Comparison of ENCODE assay signal across 23 cellular contexts in the genomic region with DNA sequence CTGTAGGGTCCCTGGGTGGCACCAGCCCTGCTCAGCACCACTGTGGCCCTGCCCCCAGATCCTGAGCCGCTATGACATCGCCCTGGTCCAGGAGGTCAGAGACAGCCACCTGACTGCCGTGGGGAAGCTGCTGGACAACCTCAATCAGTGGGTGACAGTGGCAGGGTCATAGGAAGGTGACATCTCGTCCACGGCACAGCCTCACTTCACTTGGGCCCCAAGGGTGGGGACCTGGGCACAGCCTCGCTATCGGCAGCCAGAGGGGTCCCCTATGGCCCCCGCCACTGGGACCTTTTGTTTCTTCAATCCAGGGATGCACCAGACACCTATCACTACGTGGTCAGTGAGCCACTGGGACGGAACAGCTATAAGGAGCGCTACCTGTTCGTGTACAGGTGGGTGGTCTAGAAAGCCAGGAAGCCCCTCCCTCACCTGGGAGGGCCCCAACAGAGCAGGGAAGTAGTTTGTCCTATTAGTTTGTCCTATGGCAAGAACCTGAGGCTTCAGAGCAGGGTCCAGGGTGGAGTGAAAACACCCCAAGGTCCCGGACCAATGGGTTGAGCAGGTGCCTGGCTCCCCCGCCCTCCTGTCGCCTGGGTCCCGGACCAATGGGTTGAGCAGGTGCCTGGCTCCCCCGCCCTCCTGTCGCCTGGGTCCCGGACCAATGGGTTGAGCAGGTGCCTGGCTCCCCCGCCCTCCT. TPM values are rescaled to one million over a fixed set of nuclear protein-coding genes. Genes with fewer than 3 reads are reported as not detected.
DNase-seq lines count a peak whose midpoint lies in the region; ATAC-seq, FAIRE-seq and TF ChIP-seq lines count a peak whose summit lies in the region.
"Had no signal": no experiment of that assay in that cellular context is flagged by ENCODE, and none has a peak within 500 bp of the region (broad histone marks: within the 10 kb centered on the region; RNA-seq: fewer than 3 reads in every experiment).

No MANE protein-coding gene starts in this region.

- DNase-seq in HCT116 (ENCODE audit: low read depth, low spot score): no peak
- DNase-seq in K562 (ENCODE audit: extremely low read depth in 1 of 4, low spot score in 3 of 4): no peak
- DNase-seq in left lung: peak; percentile 10 to 55
- peak; percentile 48 for DNase-seq in spleen
- DNase-seq in NCI-H2081 (lab: John Stamatoyannopoulos, UW): no peak
- no peak for DNase-seq in CD4-positive, alpha-beta T cell
- DNase-seq: activated naive CD4-positive, alpha-beta T cell treated with Interleukin-2 at 50 U/mL for 16 hours; activated T-cell treated with anti-CD3 and anti-CD28 coated beads, Interleukin-2, amount 50 U/mL, for 4 hours; adrenal gland; brain microvascular endothelial cell; NCI-H1436 treated with DMSO at 0.1 percent for 48 hours; NCI-H510A treated with DMSO at 0.1 percent for 48 hours; stimulated activated CD4-positive, alpha-beta T cell treated with anti-CD3 and anti-CD28 coated beads, Interleukin-4, amount 100 ng/mL, for 24 hours; stimulated activated naive CD4-positive, alpha-beta T cell treated with Interleukin-2 at 50 U/mL for 16 hours; thyroid gland had no signal

- RAD21 ChIA-PET in HCT116 (lab: Charles Lee; ENCODE audit: low non-redundant PET in 1 of 2, low total read pairs in 2 of 2, uncharacterized antibody in 2 of 2, unreplicated experiment in 2 of 2): no interaction called here

- H3K4me1 Mint-ChIP-seq in CD4-positive, alpha-beta T cell (ENCODE audit: low read depth): peaks cover 5% of the 10 kb centered on the region

- in situ Hi-C loops in K562 (cut with MboI): no loop called here

- POLR2A ChIA-PET in HCT116 (lab: Charles Lee) (no interaction called here), K562 (lab: Yijun Ruan, JAX) (interaction anchor here (2.6 kb wide), 1 partner anchor 27 kb away, joined by 10 read pairs; no protein-coding TSS in a partner anchor)
- POLR2A ChIA-PET in CD4-positive, alpha-beta T cell (lab: Charles Lee): no interaction called here

- no peak overlapping the region for H3K4me3 Mint-ChIP-seq in CD4-positive, alpha-beta T cell
- H3K4me3 Mint-ChIP-seq: activated T-cell treated with anti-CD3 and anti-CD28 coated beads, Interleukin-2, amount 50 U/mL, for 4 hours had no signal

- ATAC-seq in HCT116 (no peak; the same call in 1 of the 2 replicates), K562 (no peak), left lung (no peak), HG02973 (IDR thresholded peaks at IDR 0.05; ENCODE audit: unreplicated experiment) (no peak)
- ATAC-seq in CD4-positive, alpha-beta T cell (ENCODE audit: poor library complexity): no peak
- ATAC-seq: activated T-cell treated with anti-CD3 and anti-CD28 coated beads, Interleukin-2, amount 50 U/mL, for 4 hours had no signal

- H3K4me3 ChIP-seq in HCT116 (replicated peaks in 1 of 2; ENCODE audit: low read depth in 1 of 2, low read length in 2 of 2): no peak overlapping the region
- no peak overlapping the region for H3K4me3 ChIP-seq in K562
- H3K4me3 ChIP-seq in left lung: no peak overlapping the region
- H3K4me3 ChIP-seq in spleen: no peak overlapping the region
- H3K4me3 ChIP-seq: adrenal gland, SJSA1, thyroid gland had no signal

- H3K36me3 ChIP-seq in HCT116 (ENCODE audit: control insufficient read depth in 1 of 2, insufficient read depth in 2 of 2, low read length in 2 of 2): peaks cover 23 to 44% of the 10 kb centered on the region in 2 experiments
- peaks cover 86% of the 10 kb centered on the region for H3K36me3 ChIP-seq in K562 (ENCODE audit: control insufficient read depth, insufficient read depth, low read length)
- H3K36me3 ChIP-seq in left lung: peaks cover 0 to 87% of the 10 kb centered on the region in 2 donors
- H3K36me3 ChIP-seq in spleen: peaks cover 2 to 91% (median 64%) of the 10 kb centered on the region in 6 donors

- no peak overlapping the region for H3K27ac Mint-ChIP-seq in CD4-positive, alpha-beta T cell

- TF ChIP-seq EP300 in K562 (IDR thresholded peaks at IDR 0.05; ENCODE audit: low read length): no peak

- no peaks in the 10 kb centered on the region for H3K27me3 Mint-ChIP-seq in CD4-positive, alpha-beta T cell

- no peaks in the 10 kb centered on the region for H3K27me3 ChIP-seq in HCT116 (ENCODE audit: insufficient read depth, low read length)
- no peaks in the 10 kb centered on the region for H3K27me3 ChIP-seq in K562 (ENCODE audit: control insufficient read depth in 2 of 2, insufficient read depth in 2 of 2, low read length in 2 of 2)
- H3K27me3 ChIP-seq in left lung: no peaks in the 10 kb centered on the region
- H3K27me3 ChIP-seq in spleen (replicated peaks in 1 of 7): no peaks in the 10 kb centered on the region
- H3K27me3 ChIP-seq in CD4-positive, alpha-beta T cell (ENCODE audit: control insufficient read depth, insufficient read depth, low read length): no peaks in the 10 kb centered on the region
- H3K27me3 ChIP-seq: adrenal gland, brain microvascular endothelial cell, SJSA1, thyroid gland had no signal

- CTCF ChIA-PET in HCT116 (lab: Charles Lee) (no interaction called here), K562 (lab: Yijun Ruan, JAX; ENCODE audit: low intra/inter-chr PET ratio) (no interaction called here)
- CTCF ChIA-PET in CD4-positive, alpha-beta T cell (lab: Charles Lee): no interaction called here

- H3K9me3 ChIP-seq in HCT116 (ENCODE audit: control insufficient read depth in 1 of 2, insufficient read depth in 1 of 2, low read depth in 1 of 2, low read length in 2 of 2) (no peaks in the 10 kb centered on the region), K562 (replicated peaks; ENCODE audit: control insufficient read depth, insufficient read depth, low read depth, low read length) (no peaks in the 10 kb centered on the region), left lung (no peaks in the 10 kb centered on the region), spleen (no peaks in the 10 kb centered on the region)
- no peaks in the 10 kb centered on the region for H3K9me3 ChIP-seq in CD4-positive, alpha-beta T cell (ENCODE audit: control insufficient read depth, low read length)
- H3K9me3 ChIP-seq: adrenal gland, SJSA1, thyroid gland had no signal

- no peak for TF ChIP-seq RAD21 in HCT116 (IDR thresholded peaks at IDR 0.05; ENCODE audit: low read depth)
- TF ChIP-seq RAD21 in K562 (CRISPR knock-in tag; conservative IDR thresholded peaks at IDR 0.05 in 1 of 2, IDR thresholded peaks at IDR 0.05 in 1 of 2): no peak

- no peaks in the 10 kb centered on the region for H3K9me3 Mint-ChIP-seq in CD4-positive, alpha-beta T cell
- H3K9me3 Mint-ChIP-seq: activated T-cell treated with anti-CD3 and anti-CD28 coated beads, Interleukin-2, amount 50 U/mL, for 4 hours had no signal

- H2AFZ ChIP-seq in HCT116 (ENCODE audit: low read depth, low read length, poor library complexity, severe bottlenecking): no peak overlapping the region
- no peak overlapping the region for H2AFZ ChIP-seq in K562 (ENCODE audit: low read depth, low read length)

- TF ChIP-seq POLR2A in HCT116 (IDR thresholded peaks at IDR 0.05; ENCODE audit: borderline replicate concordance, extremely low read depth, insufficient read depth, insufficient read length) (no peak), K562 (conservative IDR thresholded peaks at IDR 0.05) (no peak), spleen (IDR thresholded peaks at IDR 0.05) (no peak)

- no peaks in the 10 kb centered on the region for H3K9me2 ChIP-seq in HCT116 (ENCODE audit: insufficient read depth)

- H3K9ac ChIP-seq in HCT116 (ENCODE audit: low read length) (no peak overlapping the region), K562 (ENCODE audit: insufficient read depth in 1 of 2, low read depth in 2 of 2, low read length in 2 of 2) (peak overlapping the region in 1 of 2 experiments; percentile 70; a peak in 1 of 4 replicates)

- FAIRE-seq in K562 (lab: Jason Lieb, UNC): no peak
- FAIRE-seq: colon, D721Med, keratinocyte, RCC 7860, TTC549 had no signal

- H4K20me1 ChIP-seq in HCT116 (ENCODE audit: insufficient read depth) (0 out of 2 replicates have a peak, but pooled peaks cover 3% of the 10 kb centered on the region), K562 (replicated peaks; ENCODE audit: control insufficient read depth, insufficient read depth, low read length) (no peaks in the 10 kb centered on the region)

- H3K36me3 Mint-ChIP-seq in CD4-positive, alpha-beta T cell (ENCODE audit: low read depth): peaks cover 50% of the 10 kb centered on the region

- 83% methylated on average over 13 of the region's 20 CpGs for WGBS in K562 (ENCODE audit: insufficient coverage, low coverage, missing lambda C conversion rate)
- 88 to 97% (median 91%) methylated on average over 15 to 17 of the region's 20 CpGs for whole genome bisulfite sequencing in spleen, 5 donors

- TF ChIP-seq CTCF in HCT116 (IDR thresholded peaks at IDR 0.05 in 2 of 3, conservative IDR thresholded peaks at IDR 0.05 in 1 of 3; ENCODE audit: borderline replicate concordance in 1 of 3, insufficient read depth in 1 of 3, low read depth in 2 of 3, low read length in 2 of 3): no peak
- no peak for TF ChIP-seq CTCF in K562 (IDR thresholded peaks at IDR 0.05 in 2 of 3, conservative IDR thresholded peaks at IDR 0.05 in 1 of 3; ENCODE audit: insufficient read depth in 2 of 3, low read depth in 1 of 3, low read length in 3 of 3)
- TF ChIP-seq CTCF in left lung (IDR thresholded peaks at IDR 0.05): no peak
- no peak for TF ChIP-seq CTCF in spleen (IDR thresholded peaks at IDR 0.05 in 8 of 11, conservative IDR thresholded peaks at IDR 0.05 in 3 of 11)
- no peak for TF ChIP-seq CTCF in CD4-positive, alpha-beta T cell (IDR thresholded peaks at IDR 0.05)

- H3K27ac ChIP-seq in HCT116 (ENCODE audit: low read depth, low read length) (peak overlapping the region; percentile 23; the same call in 1 of the 2 replicates), K562 (ENCODE audit: extremely low read depth, low read depth, low read length) (no peak overlapping the region), left lung (no peak overlapping the region), spleen (no peak overlapping the region)
- H3K27ac ChIP-seq in CD4-positive, alpha-beta T cell (ENCODE audit: low read depth, low read length): no peak overlapping the region
- H3K27ac ChIP-seq: brain microvascular endothelial cell, C4-2B, SJSA1 had no signal

- H3K4me1 ChIP-seq in HCT116 (ENCODE audit: control insufficient read depth in 1 of 2, insufficient read depth in 2 of 2, low read length in 2 of 2): peaks cover 12 to 24% of the 10 kb centered on the region in 2 experiments; a peak in 3 of 4 replicates
- peaks cover 6 to 28% of the 10 kb centered on the region in 2 experiments; a peak in 4 of 5 replicates for H3K4me1 ChIP-seq in K562 (replicated peaks in 1 of 2; ENCODE audit: control insufficient read depth in 2 of 2, insufficient read depth in 2 of 2, low read length in 2 of 2)
- no peaks in the 10 kb centered on the region for H3K4me1 ChIP-seq in left lung
- H3K4me1 ChIP-seq in spleen: peaks cover 0 to 6% (median 0%) of the 10 kb centered on the region in 6 donors
- H3K4me1 ChIP-seq: SJSA1 had no signal

- intact Hi-C loops in HCT116 (cut with micrococcal nuclease) (no loop called here), K562 (cut with micrococcal nuclease) (no loop called here), left lung (cut with DNase I) (no loop called here), spleen (cut with DNase I; ENCODE audit: low total_unique reads) (no loop called here)
- intact Hi-C loops in CD4-positive, alpha-beta T cell (cut with DNase I, micrococcal nuclease): no loop called here

- H3K79me2 ChIP-seq in HCT116 (ENCODE audit: insufficient read depth, low read length) (no peaks in the 10 kb centered on the region; the same call in 1 of the 2 replicates), K562 (ENCODE audit: control insufficient read depth, insufficient read depth, low read length) (no peaks in the 10 kb centered on the region)

- H3K9me1 ChIP-seq in K562 (ENCODE audit: control insufficient read depth, insufficient read depth, low read length): no peaks in the 10 kb centered on the region

- no TSS peak for BruUV-seq in HCT116 (replicated peaks; lab: Mats Ljungman, UMichigan)
- no TSS peak for BruUV-seq in K562 (replicated peaks; lab: Mats Ljungman, UMichigan)

- no peak overlapping the region for H3K4me2 ChIP-seq in HCT116 (ENCODE audit: low read length)
- no peak overlapping the region for H3K4me2 ChIP-seq in K562 (ENCODE audit: insufficient read depth, low read length)

RNA-seq across cellular contexts. Expression of gene DNASE1, which starts 1.4 kb away (rescaled TPM):
- total RNA-seq in HCT116 (2021; ENCODE audit: unreplicated experiment): 11.0 TPM
- polyA plus RNA-seq in HCT116 (2012): 10.6 and 15.3 TPM in 2 replicates
- 38.8 and 64.6 TPM in 2 replicates for total RNA-seq in K562 (2011; cell fraction: chromatin; rRNA removed; ENCODE audit: low replicate concordance)
- 36.6 and 45.7 TPM in 2 replicates for total RNA-seq in K562 (2011; cell fraction: nucleolus; rRNA removed)
- 34.1 and 38.1 TPM in 2 replicates for total RNA-seq in K562 (2011; cell fraction: nucleoplasm; rRNA removed)
- total RNA-seq in K562 (2014; rRNA removed): 5.9 and 7.2 TPM in 2 replicates
- 3.3 and 3.8 TPM in 2 replicates for total RNA-seq in K562 (2014; rRNA removed; fragmentation: Illumina TruSeq; extraction: Trizol)
- 5.6 and 5.9 TPM in 2 replicates for total RNA-seq in K562 (2015; rRNA removed; fragmentation: Illumina TruSeq; extraction: Trizol)
- total RNA-seq in K562 (2021): 5.5 and 7.0 TPM in 2 replicates
- polyA plus RNA-seq in K562 (2011; rRNA removed): 10.1 and 10.3 TPM in 2 replicates
- polyA plus RNA-seq in K562 (2011; cell fraction: cytosol; rRNA removed): 12.0 and 18.4 TPM in 2 replicates
- 18.7 and 38.3 TPM in 2 replicates for polyA plus RNA-seq in K562 (2011; cell fraction: nucleus; rRNA removed)
- 11.9 and 26.5 TPM in 2 replicates for polyA plus RNA-seq in K562 (2012)
- 6.8 and 7.6 TPM in 2 replicates for polyA plus RNA-seq in K562 (2014; fragmentation: Illumina TruSeq; extraction: Trizol)
- under 1 TPM; 0.53 to 0.84 TPM for polyA plus RNA-seq in K562 (2014; fragmentation: Nextera tagmentation; extraction: Ambion mirVana)
- 7.2 and 9.4 TPM in 2 replicates for polyA plus RNA-seq in K562 (2014; rRNA removed)
- 13.1 and 18.6 TPM in 2 replicates for polyA minus RNA-seq in K562 (2011; rRNA and poly(A)+ RNA removed)
- polyA minus RNA-seq in K562 (2011; cell fraction: cytosol; rRNA and poly(A)+ RNA removed): 7.3 and 9.2 TPM in 2 replicates
- polyA minus RNA-seq in K562 (2011; cell fraction: nucleus; rRNA and poly(A)+ RNA removed): 12.4 and 12.6 TPM in 2 replicates
- total RNA-seq in left lung: 10 to 100 TPM; 14.6 to 16.9 TPM
- total RNA-seq in spleen: 10 to 100 TPM; 23.9 to 51.9 (median 26.7) TPM
- 10 to 100 TPM in 1 of 3 donors, 1 to 10 TPM in 2; 6.1 to 16.9 (median 8.2) TPM for polyA plus RNA-seq in spleen
- total RNA-seq in CD4-positive, alpha-beta T cell: 10 to 100 TPM in 1 of 2 experiments, 1 to 10 TPM in 1; 9.5 to 10.4 TPM

RNA-seq across cellular contexts. Expression of gene SLX4, which starts 44.5 kb away (rescaled TPM):
- total RNA-seq in HCT116 (2021; ENCODE audit: unreplicated experiment) (7.0 TPM), K562 (2014; rRNA removed) (3.8 and 4.1 TPM in 2 replicates), K562 (2014; rRNA removed; fragmentation: Illumina TruSeq; extraction: Trizol) (3.2 and 3.5 TPM in 2 replicates), K562 (2015; rRNA removed; fragmentation: Illumina TruSeq; extraction: Trizol) (3.7 and 4.2 TPM in 2 replicates), K562 (2021) (6.7 and 7.9 TPM in 2 replicates), left lung (1 to 10 TPM; 6.7 to 8.1 TPM), spleen (1 to 10 TPM; 5.9 to 8.8 (median 7.3) TPM)
- 4.2 and 4.3 TPM in 2 replicates for polyA plus RNA-seq in HCT116 (2012)
- total RNA-seq in K562 (2011; cell fraction: chromatin; rRNA removed; ENCODE audit: low replicate concordance): 42.3 and 52.6 TPM in 2 replicates
- total RNA-seq in K562 (2011; cell fraction: nucleolus; rRNA removed): 26.5 and 28.5 TPM in 2 replicates
- 31.7 and 33.4 TPM in 2 replicates for total RNA-seq in K562 (2011; cell fraction: nucleoplasm; rRNA removed)
- polyA plus RNA-seq in K562 (2011; rRNA removed) (2.7 and 3.0 TPM in 2 replicates), K562 (2014; fragmentation: Illumina TruSeq; extraction: Trizol) (4.8 and 6.1 TPM in 2 replicates), K562 (2014; fragmentation: Nextera tagmentation; extraction: Ambion mirVana) (under 1 TPM; 0.29 to 0.45 TPM), K562 (2014; rRNA removed) (4.0 and 4.3 TPM in 2 replicates), spleen (1 to 10 TPM; 1.8 to 4.0 (median 2.4) TPM)
- 1.8 and 2.5 TPM in 2 replicates for polyA plus RNA-seq in K562 (2011; cell fraction: cytosol; rRNA removed)
- polyA plus RNA-seq in K562 (2011; cell fraction: nucleus; rRNA removed): 7.4 and 14.9 TPM in 2 replicates
- 3.5 and 3.9 TPM in 2 replicates for polyA plus RNA-seq in K562 (2012)
- 6.1 and 6.6 TPM in 2 replicates for polyA minus RNA-seq in K562 (2011; rRNA and poly(A)+ RNA removed)
- 3.5 and 4.3 TPM in 2 replicates for polyA minus RNA-seq in K562 (2011; cell fraction: cytosol; rRNA and poly(A)+ RNA removed)
- polyA minus RNA-seq in K562 (2011; cell fraction: nucleus; rRNA and poly(A)+ RNA removed): 5.8 and 8.0 TPM in 2 replicates
- 1 to 10 TPM; 5.1 to 5.2 TPM for total RNA-seq in CD4-positive, alpha-beta T cell

Comparison
In these comparisons a context has a peak if more than half of its experiments do, and no peak if none do; other contexts are left out.
1. DNase-seq: peak in left lung (2 of 2) and spleen (single experiment); none in HCT116 (single experiment), K562 (0 of 4), NCI-H2081 (0 of 2) and CD4-positive, alpha-beta T cell (0 of 10).